13 cellular contexts compared by ENCODE assay signal in genomic region chr16:19330801-19331484, GRCh38. TPM values are rescaled to one million over a fixed set of nuclear protein-coding genes. Genes with fewer than 3 reads are reported as not detected.
A peak's percentile ranks its signal among the peaks of the same experiment; 100 is the strongest.
DNase-seq lines count a peak whose midpoint lies in the region; ATAC-seq and TF ChIP-seq lines count a peak whose summit lies in the region.
"Had no signal": no experiment of that assay in that cellular context is flagged by ENCODE, and none has a peak within 500 bp of the region (broad histone marks: within the 10 kb centered on the region; RNA-seq: fewer than 3 reads in every experiment).

No MANE protein-coding gene starts in this region.

- peak in 3 of 4 donors; percentile 23 to 84 (median 67) for ATAC-seq in right lobe of liver
- no peak for ATAC-seq in HG02870 (IDR thresholded peaks at IDR 0.05; ENCODE audit: unreplicated experiment)
- ATAC-seq in HG03432 (IDR thresholded peaks at IDR 0.05; ENCODE audit: unreplicated experiment) = no peak

- POLR2A ChIA-PET in MCF 10A (lab: Yijun Ruan, JAX) = interaction anchor here (0.7 kb wide), 1 partner anchor 93 kb away, joined by 4 read pairs; no protein-coding TSS in a partner anchor
- POLR2A ChIA-PET in activated CD4-positive, alpha-beta memory T cell treated with anti-CD3 and anti-CD28 coated beads, Interleukin-2, amount 10 ng/mL, durations not matched to agents 7 days and 5 days (lab: Charles Lee) = no interaction called here

- BruUV-seq in MCF 10A (replicated peaks; lab: Mats Ljungman, UMichigan) = no TSS peak

- no peak overlapping the region for H3K4me3 Mint-ChIP-seq in MCF 10A (ENCODE audit: unreplicated experiment)
- H3K4me3 Mint-ChIP-seq in activated CD4-positive, alpha-beta memory T cell treated with anti-CD3 and anti-CD28 coated beads, Interleukin-2, amount 10 ng/mL, durations not matched to agents 7 days and 5 days = no peak overlapping the region

- TF ChIP-seq CTCF in MCF 10A (IDR thresholded peaks at IDR 0.05; ENCODE audit: unreplicated experiment) (no peak), right lobe of liver (IDR thresholded peaks at IDR 0.05) (no peak)

- H3K4me1 Mint-ChIP-seq in MCF 10A (ENCODE audit: insufficient read depth, unreplicated experiment) = peaks cover 17% of the 10 kb centered on the region
- H3K4me1 Mint-ChIP-seq in activated CD4-positive, alpha-beta memory T cell treated with anti-CD3 and anti-CD28 coated beads, Interleukin-2, amount 10 ng/mL, durations not matched to agents 7 days and 5 days = no peaks in the 10 kb centered on the region

- no peak overlapping the region for H3K27ac Mint-ChIP-seq in MCF 10A (ENCODE audit: low read depth, unreplicated experiment)
- H3K27ac Mint-ChIP-seq in activated CD4-positive, alpha-beta memory T cell treated with anti-CD3 and anti-CD28 coated beads, Interleukin-2, amount 10 ng/mL, durations not matched to agents 7 days and 5 days = no peak overlapping the region

- no peaks in the 10 kb centered on the region for H3K36me3 ChIP-seq in right lobe of liver
- H3K36me3 ChIP-seq: BE2C had no signal

- no peaks in the 10 kb centered on the region for H3K9me3 Mint-ChIP-seq in MCF 10A (ENCODE audit: unreplicated experiment)
- no peaks in the 10 kb centered on the region for H3K9me3 Mint-ChIP-seq in activated CD4-positive, alpha-beta memory T cell treated with anti-CD3 and anti-CD28 coated beads, Interleukin-2, amount 10 ng/mL, durations not matched to agents 7 days and 5 days

- H3K9me3 ChIP-seq in right lobe of liver = no peaks in the 10 kb centered on the region
- H3K9me3 ChIP-seq: BE2C had no signal

- intact Hi-C loops in MCF 10A (cut with micrococcal nuclease) (no loop called here), right lobe of liver (cut with DNase I) (no loop called here)

- no peak overlapping the region for H3K4me3 ChIP-seq in right lobe of liver
- H3K4me3 ChIP-seq: hepatocyte, SK-N-MC had no signal

- H3K27ac ChIP-seq in right lobe of liver = no peak overlapping the region
- H3K27ac ChIP-seq: hepatocyte, SK-N-MC had no signal

- no peaks in the 10 kb centered on the region for H3K27me3 ChIP-seq in right lobe of liver
- H3K27me3 ChIP-seq: BE2C, hepatocyte had no signal

- H3K27me3 Mint-ChIP-seq in MCF 10A (ENCODE audit: insufficient read depth, unreplicated experiment) = no peaks in the 10 kb centered on the region
- H3K27me3 Mint-ChIP-seq in activated CD4-positive, alpha-beta memory T cell treated with anti-CD3 and anti-CD28 coated beads, Interleukin-2, amount 10 ng/mL, durations not matched to agents 7 days and 5 days = peaks cover 3% of the 10 kb centered on the region

- 39% methylated on average over 4 of the region's 6 CpGs for WGBS in right lobe of liver (ENCODE audit: insufficient coverage, low coverage, low lambda C conversion rate, missing lambda C conversion rate)

- peak; percentile 55 for DNase-seq in AG08396 (ENCODE audit: low spot score)
- DNase-seq in M059J (ENCODE audit: low read depth) = peak; percentile 90
- DNase-seq in MCF 10A (ENCODE audit: unreplicated experiment) = peak; percentile 60
- peak in 1 of 3 donors; percentile 58 for DNase-seq in right lobe of liver
- no peak for DNase-seq in stimulated activated CD4-positive, alpha-beta T cell treated with anti-CD3 and anti-CD28 coated beads, Interleukin-2, amount 100 ng/mL, for 24 hours
- DNase-seq in activated CD4-positive, alpha-beta memory T cell treated with anti-CD3 and anti-CD28 coated beads, Interleukin-2, amount 10 ng/mL, durations not matched to agents 7 days and 5 days = no peak
- DNase-seq: activated CD8-positive, alpha-beta memory T cell treated with anti-CD3 and anti-CD28 coated beads, Interleukin-2, amount 50 U/mL, for 4 hours; BE2C; NCI-H1436 treated with DMSO at 0.1 percent for 48 hours had no signal

- no peaks in the 10 kb centered on the region for H3K36me3 Mint-ChIP-seq in MCF 10A (ENCODE audit: insufficient read depth, unreplicated experiment)
- H3K36me3 Mint-ChIP-seq in activated CD4-positive, alpha-beta memory T cell treated with anti-CD3 and anti-CD28 coated beads, Interleukin-2, amount 10 ng/mL, durations not matched to agents 7 days and 5 days (ENCODE audit: low read depth) = no peaks in the 10 kb centered on the region

- peaks cover 0 to 5% (median 0%) of the 10 kb centered on the region in 4 donors for H3K4me1 ChIP-seq in right lobe of liver
- H3K4me1 ChIP-seq: BE2C had no signal

- CTCF ChIA-PET in MCF 10A (lab: Yijun Ruan, JAX) = interaction anchor here (0.6 to 0.7 kb wide), 8 partner anchors 20 to 210 kb away, joined by 3 read pairs; no protein-coding TSS in a partner anchor
- CTCF ChIA-PET in activated CD4-positive, alpha-beta memory T cell treated with anti-CD3 and anti-CD28 coated beads, Interleukin-2, amount 10 ng/mL, durations not matched to agents 7 days and 5 days (lab: Charles Lee) = no interaction called here

- no peak for TF ChIP-seq POLR2A in right lobe of liver (IDR thresholded peaks at IDR 0.05)

RNA-seq across cellular contexts. Expression of gene CLEC19A, which starts 45.4 kb away (rescaled TPM):
- not detected in 2 replicates for total RNA-seq in M059J (2014; rRNA removed; shearing (Covaris generic))
- total RNA-seq in MCF 10A (2022) (not detected in 2 replicates), right lobe of liver (under 1 TPM in 1 of 6 experiments, not detected in 5; 0.12 TPM)
- total RNA-seq in activated CD4-positive, alpha-beta memory T cell treated with anti-CD3 and anti-CD28 coated beads, Interleukin-2, amount 10 ng/mL, durations not matched to agents 7 days and 5 days = not detected
- total RNA-seq: hepatocyte had no signal

Comparison
In these comparisons a context has a peak if more than half of its experiments do, and no peak if none do; other contexts are left out.
1. DNase-seq: peak in AG08396 (single experiment), M059J (single experiment) and MCF 10A (single experiment); none in stimulated activated CD4-positive, alpha-beta T cell treated with anti-CD3 and anti-CD28 coated beads, Interleukin-2, amount 100 ng/mL, for 24 hours (0 of 2) and activated CD4-positive, alpha-beta memory T cell treated with anti-CD3 and anti-CD28 coated beads, Interleukin-2, amount 10 ng/mL, durations not matched to agents 7 days and 5 days (single experiment).
2. ATAC-seq: peak in right lobe of liver (3 of 4); none in HG02870 (single experiment) and HG03432 (single experiment).